Comparison of ENCODE assay signal across 9 cellular contexts in the genomic region with DNA sequence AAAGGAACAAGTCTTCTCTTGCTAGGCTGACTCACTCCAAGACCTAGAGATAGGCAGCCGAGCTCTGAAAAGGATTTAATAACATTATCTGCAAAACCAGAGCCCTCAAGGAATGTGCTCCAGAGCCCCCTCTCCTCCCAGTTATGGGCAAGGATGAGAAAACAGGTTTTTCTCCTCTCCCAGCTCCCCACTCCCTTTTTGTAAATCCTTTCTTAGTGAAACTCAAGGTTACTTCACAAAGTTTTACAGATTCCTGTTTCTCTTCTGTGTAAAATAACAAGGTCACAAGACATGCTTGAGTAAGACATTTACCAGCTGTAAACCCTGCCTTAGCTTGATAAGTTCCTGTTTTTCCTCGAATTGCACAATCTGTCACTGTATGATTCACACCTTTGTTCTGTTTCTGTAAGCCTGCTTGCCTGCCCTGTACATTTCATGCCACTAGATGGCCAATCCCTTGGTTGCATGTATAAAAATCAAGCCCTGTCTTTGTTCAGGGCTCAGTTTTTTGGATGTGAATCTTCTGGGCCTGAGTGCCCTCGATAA.
DNase-seq lines count a peak whose midpoint lies in the region; TF ChIP-seq lines count a peak whose summit lies in the region.
"Had no signal": no experiment of that assay in that cellular context is flagged by ENCODE, and none has a peak within 500 bp of the region (broad histone marks: within the 10 kb centered on the region; RNA-seq: fewer than 3 reads in every experiment).

No MANE protein-coding gene starts in this region.

- DNase-seq in ACHN, result peak; percentile 74
- no peak for DNase-seq in GM20000 (ENCODE audit: low spot score)
- DNase-seq in MV-4-11 (lab: John Stamatoyannopoulos, UW), result peak; percentile 98
- peak; percentile 84 for DNase-seq in epithelial cell of prostate (ENCODE audit: low read depth, low spot score)
- no peak for DNase-seq in type B pancreatic cell (ENCODE audit: extremely low spot score, unreplicated experiment)
- no peak for DNase-seq in G401 (ENCODE audit: low spot score)
- DNase-seq in NCI-H1417 (lab: John Stamatoyannopoulos, UW), result no peak
- DNase-seq in activated CD4-positive, alpha-beta T cell treated with anti-CD3 and anti-CD28 coated beads, Interleukin-2, amount 10 ng/mL, durations not matched to agents 24 days and 14 days, result no peak

- H3K27ac ChIP-seq in epithelial cell of prostate, result peak overlapping the region; percentile 68

- H3K36me3 Mint-ChIP-seq in type B pancreatic cell, result peaks cover 9% of the 10 kb centered on the region
- no peaks in the 10 kb centered on the region for H3K36me3 Mint-ChIP-seq in activated CD4-positive, alpha-beta T cell treated with anti-CD3 and anti-CD28 coated beads, Interleukin-2, amount 10 ng/mL, durations not matched to agents 24 days and 14 days (ENCODE audit: low read depth)
- H3K36me3 Mint-ChIP-seq: brain had no signal

- H3K4me1 Mint-ChIP-seq in type B pancreatic cell (ENCODE audit: unreplicated experiment), result peaks cover 4% of the 10 kb centered on the region
- no peaks in the 10 kb centered on the region for H3K4me1 Mint-ChIP-seq in activated CD4-positive, alpha-beta T cell treated with anti-CD3 and anti-CD28 coated beads, Interleukin-2, amount 10 ng/mL, durations not matched to agents 24 days and 14 days
- H3K4me1 Mint-ChIP-seq: brain had no signal

- TF ChIP-seq CTCF in GM20000 (IDR thresholded peaks at IDR 0.05; ENCODE audit: extremely low read depth, missing control alignments), result peak; percentile 6
- TF ChIP-seq CTCF in type B pancreatic cell (conservative IDR thresholded peaks at IDR 0.05), result peak; percentile 64

- H3K27me3 Mint-ChIP-seq in type B pancreatic cell, result no peaks in the 10 kb centered on the region
- no peaks in the 10 kb centered on the region for H3K27me3 Mint-ChIP-seq in activated CD4-positive, alpha-beta T cell treated with anti-CD3 and anti-CD28 coated beads, Interleukin-2, amount 10 ng/mL, durations not matched to agents 24 days and 14 days

- in situ Hi-C loops in ACHN (cut with HindIII; ENCODE audit: low pct_ligation_motif_present, low pct_unique_long_range_greater_than_20kb, low sequenced_read_pairs) (no loop called here), G401 (cut with HindIII; ENCODE audit: low sequenced_read_pairs) (no loop called here)

- H3K27ac Mint-ChIP-seq in type B pancreatic cell, result peak overlapping the region; percentile 92
- H3K27ac Mint-ChIP-seq in activated CD4-positive, alpha-beta T cell treated with anti-CD3 and anti-CD28 coated beads, Interleukin-2, amount 10 ng/mL, durations not matched to agents 24 days and 14 days, result no peak overlapping the region

- peaks cover 13% of the 10 kb centered on the region for H3K9me3 Mint-ChIP-seq in type B pancreatic cell
- peaks cover 3% of the 10 kb centered on the region for H3K9me3 Mint-ChIP-seq in activated CD4-positive, alpha-beta T cell treated with anti-CD3 and anti-CD28 coated beads, Interleukin-2, amount 10 ng/mL, durations not matched to agents 24 days and 14 days

- intact Hi-C loops in activated CD4-positive, alpha-beta T cell treated with anti-CD3 and anti-CD28 coated beads, Interleukin-2, amount 10 ng/mL, durations not matched to agents 24 days and 14 days (cut with micrococcal nuclease), result no loop called here

- peak overlapping the region; percentile 71 for H3K4me3 Mint-ChIP-seq in type B pancreatic cell
- no peak overlapping the region for H3K4me3 Mint-ChIP-seq in activated CD4-positive, alpha-beta T cell treated with anti-CD3 and anti-CD28 coated beads, Interleukin-2, amount 10 ng/mL, durations not matched to agents 24 days and 14 days
- H3K4me3 Mint-ChIP-seq: brain had no signal

Comparison
In these comparisons a context has a peak if more than half of its experiments do, and no peak if none do; other contexts are left out.
1. DNase-seq: peak in ACHN (single experiment), MV-4-11 (single experiment) and epithelial cell of prostate (single experiment); none in GM20000 (single experiment), type B pancreatic cell (single experiment), G401 (single experiment), NCI-H1417 (0 of 3) and activated CD4-positive, alpha-beta T cell treated with anti-CD3 and anti-CD28 coated beads, Interleukin-2, amount 10 ng/mL, durations not matched to agents 24 days and 14 days (single experiment).